Comparison of ENCODE assay signal across 8 cellular contexts in the genomic region with DNA sequence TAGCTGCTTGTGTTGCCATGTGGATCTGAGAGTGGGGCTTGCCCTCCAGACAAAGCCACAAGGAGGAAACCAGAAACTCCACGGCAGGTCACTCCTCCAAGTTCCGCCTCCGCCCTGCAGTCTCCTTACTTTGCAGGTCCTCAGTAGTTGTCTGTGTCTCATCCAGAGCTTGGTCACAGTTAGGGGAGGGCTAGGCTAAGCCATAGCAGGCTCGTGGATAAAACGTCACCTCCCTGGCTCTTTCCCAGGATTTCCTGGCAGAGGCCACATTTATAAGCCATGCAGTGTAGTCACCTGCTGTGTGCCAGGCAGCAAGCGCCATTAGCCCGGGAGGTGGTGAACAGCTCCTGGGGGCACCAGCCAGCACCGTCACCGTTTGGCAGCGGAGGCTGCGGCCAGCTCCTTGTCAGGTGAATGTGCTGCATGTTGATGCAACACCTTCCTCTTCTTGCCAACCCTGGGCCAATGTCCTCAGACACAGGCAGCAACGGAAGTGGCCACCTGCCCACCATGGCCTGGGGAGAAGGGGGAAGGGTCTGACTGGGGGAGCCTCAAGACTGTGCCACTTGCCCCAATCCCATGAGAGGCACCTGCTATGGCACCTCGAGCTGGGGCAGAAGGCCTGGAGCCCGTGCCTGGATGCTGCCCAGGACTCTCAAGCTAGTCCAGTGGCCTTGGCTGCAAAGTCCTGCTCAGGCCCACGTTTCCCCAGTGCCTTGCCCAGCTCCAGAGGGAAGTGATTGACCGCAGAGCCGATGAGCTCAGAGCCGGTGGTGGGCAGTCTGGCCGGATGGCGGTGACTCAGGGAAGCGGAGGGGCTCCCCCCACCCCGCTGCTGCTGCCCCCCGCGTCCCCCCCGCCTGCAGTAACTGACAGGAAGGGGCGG.
DNase-seq lines count a peak whose midpoint lies in the region; ATAC-seq and TF ChIP-seq lines count a peak whose summit lies in the region.

No MANE protein-coding gene starts in this region.

- H3K4me3 Mint-ChIP-seq in stimulated activated naive CD8-positive, alpha-beta T cell treated with anti-CD3 and anti-CD28 coated beads, Interleukin-15, amount 100 ng/mL, for 72 hours: peak overlapping the region; percentile 85 to 99

- no peaks in the 10 kb centered on the region for H3K9me3 ChIP-seq in adipocyte (ENCODE audit: control insufficient read depth, low read length)

- H3K9ac ChIP-seq in adipocyte (ENCODE audit: low read length): no peak overlapping the region

- peaks cover 11% of the 10 kb centered on the region for H3K4me1 ChIP-seq in adipocyte (ENCODE audit: control insufficient read depth, insufficient read depth, low read length)

- DNase-seq in AG20443 (ENCODE audit: low spot score) (peak; percentile 35), HL-60 (ENCODE audit: low read depth in 1 of 2, low spot score in 1 of 2) (peak; percentile 96), SIG-M5 (lab: John Stamatoyannopoulos, UW) (peak; percentile 66), adipocyte (ENCODE audit: low read depth) (peak; percentile 51)
- DNase-seq in stimulated activated naive CD8-positive, alpha-beta T cell treated with anti-CD3 and anti-CD28 coated beads, Interleukin-15, amount 100 ng/mL, for 72 hours: peak; percentile 73 to 89

- peak overlapping the region; percentile 37 for H3K4me3 ChIP-seq in HL-60 (replicated peaks; ENCODE audit: insufficient read depth, low read length)
- no peak overlapping the region for H3K4me3 ChIP-seq in adipocyte (ENCODE audit: low read length)

- H3K4me1 Mint-ChIP-seq in stimulated activated naive CD8-positive, alpha-beta T cell treated with anti-CD3 and anti-CD28 coated beads, Interleukin-15, amount 100 ng/mL, for 72 hours: peaks cover 46% of the 10 kb centered on the region

- H3K27me3 Mint-ChIP-seq in stimulated activated naive CD8-positive, alpha-beta T cell treated with anti-CD3 and anti-CD28 coated beads, Interleukin-15, amount 100 ng/mL, for 72 hours: peaks cover 73% of the 10 kb centered on the region

- H3K9me3 Mint-ChIP-seq in stimulated activated naive CD8-positive, alpha-beta T cell treated with anti-CD3 and anti-CD28 coated beads, Interleukin-15, amount 100 ng/mL, for 72 hours: no peaks in the 10 kb centered on the region

- H3K27me3 ChIP-seq in HL-60 (ENCODE audit: insufficient read depth, poor library complexity, severe bottlenecking): no peaks in the 10 kb centered on the region
- H3K27me3 ChIP-seq in adipocyte (replicated peaks; ENCODE audit: control insufficient read depth, insufficient read depth, low read length): peaks cover 21% of the 10 kb centered on the region
- peaks cover 2% of the 10 kb centered on the region for H3K27me3 ChIP-seq in layer of hippocampus (ENCODE audit: control insufficient read depth, insufficient read depth, low read length)

- no peak for TF ChIP-seq CTCF in HL-60 (IDR thresholded peaks at IDR 0.05; ENCODE audit: insufficient read depth, low read length)

- H3K27ac ChIP-seq in HL-60 (replicated peaks): peak overlapping the region; percentile 95
- peak overlapping the region; percentile 38 for H3K27ac ChIP-seq in layer of hippocampus (ENCODE audit: low read depth, low read length)

- ATAC-seq in stimulated activated naive CD8-positive, alpha-beta T cell treated with anti-CD3 and anti-CD28 coated beads, Interleukin-15, amount 100 ng/mL, for 72 hours: peak; percentile 82
- no peak for ATAC-seq in HG03025 (IDR thresholded peaks at IDR 0.05; ENCODE audit: low FRiP score, unreplicated experiment)
- no peak for ATAC-seq in GM19324 (IDR thresholded peaks at IDR 0.05; ENCODE audit: low FRiP score, unreplicated experiment)

- H3K36me3 ChIP-seq in adipocyte (ENCODE audit: control insufficient read depth, insufficient read depth, low read length, severe bottlenecking): no peaks in the 10 kb centered on the region

- peak overlapping the region; percentile 94 to 99 for H3K27ac Mint-ChIP-seq in stimulated activated naive CD8-positive, alpha-beta T cell treated with anti-CD3 and anti-CD28 coated beads, Interleukin-15, amount 100 ng/mL, for 72 hours

Comparison
In these comparisons a context has a peak if more than half of its experiments do, and no peak if none do; other contexts are left out.
1. DNase-seq: peak in every context shown above with its lines; median percentile 96 in HL-60; 81 in stimulated activated naive CD8-positive, alpha-beta T cell treated with anti-CD3 and anti-CD28 coated beads, Interleukin-15, amount 100 ng/mL, for 72 hours; 66 in SIG-M5; 51 in adipocyte; 35 in AG20443.